11 cellular contexts compared by ENCODE assay signal in genomic region chrX:151153086-151153485, GRCh38. TPM values are rescaled to one million over a fixed set of nuclear protein-coding genes. Genes with fewer than 3 reads are reported as not detected.
DNase-seq lines count a peak whose midpoint lies in the region; ATAC-seq and TF ChIP-seq lines count a peak whose summit lies in the region.
"Had no signal": no experiment of that assay in that cellular context is flagged by ENCODE, and none has a peak within 500 bp of the region (broad histone marks: within the 10 kb centered on the region; RNA-seq: fewer than 3 reads in every experiment).

No MANE protein-coding gene starts in this region.

- DNase-seq in COLO829 (ENCODE audit: low spot score) (peak; percentile 2), HT1080 (ENCODE audit: low read depth) (peak; percentile 65), astrocyte of the hippocampus (ENCODE audit: low read depth, low spot score) (peak; percentile 46), left kidney (ENCODE audit: low read depth, low spot score) (peak; percentile 55), DMS114 treated with DMSO at 0.1 percent for 48 hours (lab: John Stamatoyannopoulos, UW; ENCODE audit: unreplicated experiment) (no peak), suprapubic skin (ENCODE audit: low spot score in 2 of 2) (no peak), CD14-positive monocyte (ENCODE audit: low spot score) (no peak)
- DNase-seq: RPMI8226, tibial artery had no signal

- H3K27ac Mint-ChIP-seq in CD14-positive monocyte, result no peak overlapping the region

- no peak for TF ChIP-seq POLR2A in suprapubic skin (IDR thresholded peaks at IDR 0.05)

- H3K4me1 Mint-ChIP-seq in CD14-positive monocyte, result no peaks in the 10 kb centered on the region

- no peak overlapping the region for H3K4me3 Mint-ChIP-seq in CD14-positive monocyte

- peaks cover 3 to 17% (median 5%) of the 10 kb centered on the region in 3 donors for H3K27me3 Mint-ChIP-seq in CD14-positive monocyte (ENCODE audit: low read depth in 3 of 3)

- H3K9me3 Mint-ChIP-seq in CD14-positive monocyte, result no peaks in the 10 kb centered on the region

- no peaks in the 10 kb centered on the region for H3K36me3 Mint-ChIP-seq in CD14-positive monocyte

- no peak for TF ChIP-seq EP300 in suprapubic skin (IDR thresholded peaks at IDR 0.05)

- TF ChIP-seq CTCF in suprapubic skin (IDR thresholded peaks at IDR 0.05) (peak in 1 of 2 donors; percentile 9), CD14-positive monocyte (IDR thresholded peaks at IDR 0.05) (no peak)

- no peaks in the 10 kb centered on the region for H3K36me3 ChIP-seq in suprapubic skin
- H3K36me3 ChIP-seq: tibial artery had no signal

- 45% methylated on average over 9 of the region's 9 CpGs for WGBS in suprapubic skin

- H3K9me3 ChIP-seq in suprapubic skin, result no peaks in the 10 kb centered on the region
- H3K9me3 ChIP-seq: tibial artery had no signal

- H3K4me1 ChIP-seq in suprapubic skin, result no peaks in the 10 kb centered on the region
- H3K4me1 ChIP-seq: tibial artery had no signal

- no peak overlapping the region for H3K27ac ChIP-seq in suprapubic skin
- H3K27ac ChIP-seq: tibial artery had no signal

- no peaks in the 10 kb centered on the region for H3K27me3 ChIP-seq in suprapubic skin
- H3K27me3 ChIP-seq: tibial artery had no signal

- H3K4me3 ChIP-seq in suprapubic skin, result no peak overlapping the region
- H3K4me3 ChIP-seq: tibial artery had no signal

- ATAC-seq in GM21447 (IDR thresholded peaks at IDR 0.05; ENCODE audit: unreplicated experiment), result no peak

- intact Hi-C loops in CD14-positive monocyte (cut with micrococcal nuclease), result loop anchor here (5.0 kb wide), 1 partner anchor 529 kb away; no protein-coding TSS in a partner anchor

RNA-seq across cellular contexts. Expression of gene GPR50, which starts 23.3 kb away (rescaled TPM):
- not detected in 2 replicates for total RNA-seq in HT1080 (2014; rRNA removed; shearing (Covaris generic))
- not detected in 2 replicates for polyA plus RNA-seq in HT1080 (2015; cell fraction: cytosol; rRNA removed)
- not detected in 2 replicates for polyA plus RNA-seq in HT1080 (2015; cell fraction: nucleus; rRNA removed)
- total RNA-seq in suprapubic skin, result not detected
- not detected for polyA plus RNA-seq in CD14-positive monocyte
- total RNA-seq: skeletal muscle tissue had no signal

Comparison
In these comparisons a context has a peak if more than half of its experiments do, and no peak if none do; other contexts are left out.
1. DNase-seq: peak in COLO829 (single experiment), HT1080 (single experiment), astrocyte of the hippocampus (single experiment) and left kidney (single experiment); none in DMS114 treated with DMSO at 0.1 percent for 48 hours (single experiment), suprapubic skin (0 of 2) and CD14-positive monocyte (single experiment).